ENCODE assay signal across 8 cellular contexts in genomic region chr16:30063893-30064745, GRCh38. TPM values are rescaled to one million over a fixed set of nuclear protein-coding genes. Genes with fewer than 3 reads are reported as not detected.
DNase-seq lines count a peak whose midpoint lies in the region; ATAC-seq and TF ChIP-seq lines count a peak whose summit lies in the region.

No MANE protein-coding gene starts in this region.

- ATAC-seq in omental fat pad (ENCODE audit: low FRiP score) = peak; percentile 13
- no peak for ATAC-seq in GM19324 (IDR thresholded peaks at IDR 0.05; ENCODE audit: low FRiP score, unreplicated experiment)

- H3K36me3 ChIP-seq in HUES64 (ENCODE audit: insufficient read depth, low read length) (peaks cover 24% of the 10 kb centered on the region), thyroid gland (peaks cover 18 to 22% of the 10 kb centered on the region in 2 donors)

- H3K4me1 ChIP-seq in HUES64 (ENCODE audit: insufficient read depth, low read length) (peaks cover 10% of the 10 kb centered on the region; the same call in 1 of the 2 replicates), thyroid gland (peaks cover 18 to 35% of the 10 kb centered on the region in 2 donors)

- peak; percentile 84 for DNase-seq in RKO (ENCODE audit: low spot score)
- peak in 3 of 4 experiments; percentile 33 to 61 (median 46) for DNase-seq in activated naive CD4-positive, alpha-beta T cell (lab: John Stamatoyannopoulos, UW)
- DNase-seq in germinal center (ENCODE audit: low spot score) = peak; percentile 69
- DNase-seq in omental fat pad (ENCODE audit: low spot score) = peak; percentile 59
- DNase-seq in thyroid gland = peak; percentile 90 to 94

- peak overlapping the region; percentile 90 for H3K9ac ChIP-seq in HUES64 (ENCODE audit: low read depth, low read length)

- intact Hi-C loops in thyroid gland (cut with DNase I) = no loop called here

- H3K4me3 ChIP-seq in HUES64 (ENCODE audit: low read length) = peak overlapping the region; percentile 96
- peak overlapping the region; percentile 42 to 95 (median 69) for H3K4me3 ChIP-seq in thyroid gland (replicated peaks in 1 of 3)

- H3K9me3 ChIP-seq in HUES64 (ENCODE audit: insufficient read depth, low read depth, low read length) (no peaks in the 10 kb centered on the region), thyroid gland (no peaks in the 10 kb centered on the region)

- H3K27me3 ChIP-seq in HUES64 (ENCODE audit: insufficient read depth, low read length) = no peaks in the 10 kb centered on the region
- no peaks in the 10 kb centered on the region for H3K27me3 ChIP-seq in thyroid gland

- 2% methylated on average over 21 of the region's 28 CpGs for WGBS in HUES64
- 0 to 3% methylated on average over 20 of the region's 28 CpGs for WGBS in thyroid gland, 2 donors

- TF ChIP-seq POLR2A in thyroid gland (IDR thresholded peaks at IDR 0.05) = peak in 1 of 2 donors; percentile 85

- TF ChIP-seq CTCF in GM12873 (IDR thresholded peaks at IDR 0.05; ENCODE audit: insufficient read depth, low read depth, low read length, missing control alignments) (peak; percentile 44), omental fat pad (IDR thresholded peaks at IDR 0.05) (no peak), thyroid gland (IDR thresholded peaks at IDR 0.05) (peak in 4 of 6 experiments; percentile 14 to 48 (median 30))

- peak overlapping the region; percentile 98 for H3K27ac ChIP-seq in HUES64 (ENCODE audit: low read depth, low read length)
- H3K27ac ChIP-seq in thyroid gland = peak overlapping the region; percentile 97 to 99 (median 98)

RNA-seq across cellular contexts. Expression of gene ALDOA, which starts 1.4 kb away (rescaled TPM):
- polyA plus RNA-seq in HUES64 (2013, experiment 1 of 2) = 882 TPM
- 957 TPM for polyA plus RNA-seq in HUES64 (2013, experiment 2 of 2)
- total RNA-seq in omental fat pad (100 to 1,000 TPM; 468 to 864 (median 772) TPM), thyroid gland (1,000 to 10,000 TPM in 3 of 4 donors, 100 to 1,000 TPM in 1; 752 to 2,025 (median 1,174) TPM)

RNA-seq across cellular contexts. Expression of gene PPP4C, which starts 11.7 kb away (rescaled TPM):
- 123 TPM for polyA plus RNA-seq in HUES64 (2013, experiment 1 of 2)
- 122 TPM for polyA plus RNA-seq in HUES64 (2013, experiment 2 of 2)
- total RNA-seq in omental fat pad = 10 to 100 TPM; 49.8 to 59.1 (median 56.3) TPM
- 10 to 100 TPM; 43.6 to 59.9 (median 50.8) TPM for total RNA-seq in thyroid gland

RNA-seq across cellular contexts. Expression of gene TBX6, which starts 27.6 kb away (rescaled TPM):
- 3.1 TPM for polyA plus RNA-seq in HUES64 (2013, experiment 1 of 2)
- 3.2 TPM for polyA plus RNA-seq in HUES64 (2013, experiment 2 of 2)
- total RNA-seq in omental fat pad (under 1 TPM in 2 of 4 donors, not detected in 2; 0.36 to 0.56 TPM), thyroid gland (1 to 10 TPM; 1.6 to 3.3 (median 2.4) TPM)

RNA-seq across cellular contexts. Expression of gene YPEL3, which starts 31.9 kb away (rescaled TPM):
- polyA plus RNA-seq in HUES64 (2013, experiment 1 of 2) = 22.9 TPM
- 29.7 TPM for polyA plus RNA-seq in HUES64 (2013, experiment 2 of 2)
- total RNA-seq in omental fat pad (10 to 100 TPM; 33.0 to 93.7 (median 74.9) TPM), thyroid gland (100 to 1,000 TPM in 1 of 4 donors, 10 to 100 TPM in 3; 32.4 to 372 (median 68.0) TPM)

RNA-seq across cellular contexts. Expression of gene TLCD3B, which starts 33.0 kb away (rescaled TPM):
- 16.0 TPM for polyA plus RNA-seq in HUES64 (2013, experiment 1 of 2)
- polyA plus RNA-seq in HUES64 (2013, experiment 2 of 2) = 20.7 TPM
- not detected for total RNA-seq in omental fat pad
- total RNA-seq in thyroid gland = under 1 TPM in 2 of 4 donors, not detected in 2; 0.54 to 0.79 TPM

Comparison
In these comparisons a context has a peak if more than half of its experiments do, and no peak if none do; other contexts are left out.
1. CTCF ChIP-seq: peak in GM12873 (single experiment) and thyroid gland (4 of 6); none in omental fat pad (0 of 3).
2. Peak in every context shown above with its lines, with median percentiles within 50 percentile points of each other: DNase-seq.